Comparison of ENCODE assay signal across 14 cellular contexts in the genomic region with DNA sequence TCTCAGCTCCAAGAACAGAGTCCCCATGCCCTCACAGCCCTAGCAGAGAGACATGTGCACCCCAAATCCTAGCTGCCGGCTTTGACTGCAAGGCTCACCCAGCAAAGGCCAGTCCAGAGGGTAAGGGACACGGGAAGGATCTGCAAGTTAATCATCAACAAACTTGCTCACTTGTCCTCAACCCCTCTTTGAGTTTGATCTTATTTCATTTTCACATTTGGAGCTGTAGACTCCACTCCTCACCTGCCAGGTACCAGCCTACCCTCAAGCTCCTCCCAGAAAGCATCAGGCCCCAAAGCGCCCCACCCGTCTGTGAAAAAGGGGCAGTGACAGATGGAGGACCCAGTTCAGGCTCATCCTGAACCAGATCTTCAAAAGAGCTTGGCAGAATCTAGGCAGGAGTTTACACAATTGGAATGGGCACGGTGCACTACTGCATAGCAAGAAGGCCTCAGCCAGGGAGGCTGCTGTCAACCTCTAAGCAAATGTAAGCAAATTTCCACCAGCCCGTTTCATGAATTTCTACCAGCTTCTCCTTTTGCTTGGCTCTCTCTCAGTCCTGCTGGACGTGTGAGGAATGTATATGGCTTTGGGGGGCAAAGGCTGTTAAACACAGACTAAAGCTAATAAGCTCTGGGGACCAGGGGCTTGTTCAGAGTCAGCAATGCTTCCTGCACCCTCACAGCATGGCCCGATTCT. TPM values are rescaled to one million over a fixed set of nuclear protein-coding genes. Genes with fewer than 3 reads are reported as not detected.
DNase-seq lines count a peak whose midpoint lies in the region; ATAC-seq, FAIRE-seq and TF ChIP-seq lines count a peak whose summit lies in the region.
"Had no signal": no experiment of that assay in that cellular context is flagged by ENCODE, and none has a peak within 500 bp of the region (broad histone marks: within the 10 kb centered on the region; RNA-seq: fewer than 3 reads in every experiment).

No MANE protein-coding gene starts in this region.

- peaks cover 37% of the 10 kb centered on the region for H3K36me3 ChIP-seq in CD4-positive, alpha-beta memory T cell (ENCODE audit: insufficient read depth, low read length)
- H3K36me3 ChIP-seq in astrocyte (ENCODE audit: insufficient read depth, low read length): peaks cover 15% of the 10 kb centered on the region

- peak overlapping the region; percentile 57 to 92 (median 80) for H3K4me3 Mint-ChIP-seq in CD4-positive, alpha-beta memory T cell
- peak overlapping the region; percentile 40 for H3K4me3 Mint-ChIP-seq in astrocyte (ENCODE audit: unreplicated experiment)
- peak overlapping the region; percentile 20 to 86 (median 72) for H3K4me3 Mint-ChIP-seq in naive thymus-derived CD8-positive, alpha-beta T cell

- FAIRE-seq in astrocyte (lab: Jason Lieb, UNC): no peak

- CTCF ChIA-PET in CD4-positive, alpha-beta memory T cell (lab: Charles Lee; ENCODE audit: partially characterized antibody): interaction anchor here (0.9 to 29.4 kb wide), 5 partner anchors 15 to 246 kb away, joined by 3 to 1245 read pairs (median 3); a partner anchor contains a TSS

- H3K9me3 ChIP-seq in CD4-positive, alpha-beta memory T cell (ENCODE audit: control insufficient read depth in 1 of 2, low read length in 2 of 2): no peaks in the 10 kb centered on the region
- H3K9me3 ChIP-seq in astrocyte (ENCODE audit: insufficient read depth, low read depth, low read length): no peaks in the 10 kb centered on the region
- H3K9me3 ChIP-seq: lower lobe of right lung had no signal

- intact Hi-C loops in CD4-positive, alpha-beta memory T cell (cut with micrococcal nuclease): no loop called here

- peaks cover 46 to 82% of the 10 kb centered on the region in 2 donors for H3K36me3 Mint-ChIP-seq in CD4-positive, alpha-beta memory T cell
- H3K36me3 Mint-ChIP-seq in astrocyte (ENCODE audit: low read depth, unreplicated experiment): peaks cover 30% of the 10 kb centered on the region
- H3K36me3 Mint-ChIP-seq in naive thymus-derived CD8-positive, alpha-beta T cell: peaks cover 0 to 60% (median 23%) of the 10 kb centered on the region in 3 donors

- H4K20me1 ChIP-seq in astrocyte (ENCODE audit: insufficient read depth, low read length): peaks cover 95% of the 10 kb centered on the region

- H3K9ac ChIP-seq in astrocyte (ENCODE audit: low read length): no peak overlapping the region

- in situ Hi-C loops in GM13977 (cut with MboI; ENCODE audit: low pct_unique_long_range_greater_than_20kb, low sequenced_read_pairs, unreplicated experiment): no loop called here

- no peak overlapping the region for H2AFZ ChIP-seq in astrocyte (ENCODE audit: low read depth, low read length)

- H3K4me1 Mint-ChIP-seq in CD4-positive, alpha-beta memory T cell: peaks cover 51 to 95% (median 70%) of the 10 kb centered on the region in 4 donors
- H3K4me1 Mint-ChIP-seq in astrocyte (ENCODE audit: low read depth, unreplicated experiment): peaks cover 49% of the 10 kb centered on the region
- peaks cover 48 to 92% (median 87%) of the 10 kb centered on the region in 4 donors for H3K4me1 Mint-ChIP-seq in naive thymus-derived CD8-positive, alpha-beta T cell

- H3K27me3 ChIP-seq in CD4-positive, alpha-beta memory T cell (ENCODE audit: insufficient read depth, low read length): no peaks in the 10 kb centered on the region
- H3K27me3 ChIP-seq in astrocyte (ENCODE audit: insufficient read depth, low read length): no peaks in the 10 kb centered on the region

- peaks cover 0 to 14% (median 0%) of the 10 kb centered on the region in 8 donors for H3K9me3 Mint-ChIP-seq in CD4-positive, alpha-beta memory T cell
- H3K9me3 Mint-ChIP-seq in astrocyte (ENCODE audit: unreplicated experiment): peaks cover 2% of the 10 kb centered on the region
- H3K9me3 Mint-ChIP-seq in naive thymus-derived CD8-positive, alpha-beta T cell: no peaks in the 10 kb centered on the region

- POLR2A ChIA-PET in CD4-positive, alpha-beta memory T cell (lab: Charles Lee; ENCODE audit: partially characterized antibody): interaction anchor here (0.7 to 31.5 kb wide), 11 partner anchors 8 to 560 kb away, joined by 3 to 2105 read pairs (median 4); a partner anchor contains a TSS
- POLR2A ChIA-PET in naive thymus-derived CD8-positive, alpha-beta T cell (lab: Charles Lee): interaction anchor here (1.1 to 45.7 kb wide), 11 partner anchors 8 to 245 kb away, joined by 3 to 2449 read pairs (median 5); a partner anchor contains a TSS

- peaks cover 87% of the 10 kb centered on the region for H3K4me1 ChIP-seq in CD4-positive, alpha-beta memory T cell (ENCODE audit: insufficient read depth, low read length)
- H3K4me1 ChIP-seq in astrocyte (ENCODE audit: insufficient read depth, low read length): peaks cover 64% of the 10 kb centered on the region

- peak in 1 of 2 donors; percentile 13 for ATAC-seq in naive thymus-derived CD8-positive, alpha-beta T cell
- no peak for ATAC-seq in GM21367 (IDR thresholded peaks at IDR 0.05; ENCODE audit: unreplicated experiment)
- ATAC-seq: lower lobe of right lung, SK-N-SH treated with all-trans-retinoic acid at 6 μM for 48 hours had no signal

- no peak overlapping the region for H3K4me2 ChIP-seq in astrocyte (ENCODE audit: low read length)

- peak overlapping the region; percentile 42 for H3K27ac ChIP-seq in CD4-positive, alpha-beta memory T cell (ENCODE audit: low read depth, low read length)
- no peak overlapping the region for H3K27ac ChIP-seq in astrocyte (ENCODE audit: low read depth, low read length)
- H3K27ac ChIP-seq: lower lobe of right lung had no signal

- peaks cover 87% of the 10 kb centered on the region for H3K79me2 ChIP-seq in astrocyte (ENCODE audit: insufficient read depth, low read length)

- peak; percentile 8 for TF ChIP-seq POLR2A in GM19193 (IDR thresholded peaks at IDR 0.05; ENCODE audit: extremely low read depth, insufficient read depth, insufficient read length)

- DNase-seq in CD4-positive, alpha-beta memory T cell: no peak
- DNase-seq in astrocyte (ENCODE audit: low read depth) (no peak), midbrain (lab: John Stamatoyannopoulos, UW) (no peak), AG08395 (ENCODE audit: low spot score) (no peak), GM13977 (ENCODE audit: low spot score) (no peak)
- DNase-seq in naive thymus-derived CD8-positive, alpha-beta T cell: no peak
- DNase-seq: activated CD8-positive, alpha-beta memory T cell treated with anti-CD3 and anti-CD28 coated beads, Interleukin-2, amount 50 U/mL, for 4 hours; cerebellar nuclear complex; Kasumi-1; lower lobe of right lung; NCI-H345 had no signal

- H3K27ac Mint-ChIP-seq in CD4-positive, alpha-beta memory T cell: peak overlapping the region; percentile 19 to 99 (median 86)
- H3K27ac Mint-ChIP-seq in astrocyte (ENCODE audit: unreplicated experiment): no peak overlapping the region
- peak overlapping the region in 9 of 10 donors; percentile 66 to 96 (median 92) for H3K27ac Mint-ChIP-seq in naive thymus-derived CD8-positive, alpha-beta T cell

- TF ChIP-seq CTCF in astrocyte (IDR thresholded peaks at IDR 0.05; ENCODE audit: insufficient read depth, low read depth, low read length) (no peak), GM13977 (IDR thresholded peaks at IDR 0.05; ENCODE audit: extremely low read depth, insufficient read depth, missing control alignments) (no peak)

- peak overlapping the region in 1 of 2 donors; percentile 10 for H3K4me3 ChIP-seq in CD4-positive, alpha-beta memory T cell (ENCODE audit: low read length in 2 of 2)
- no peak overlapping the region for H3K4me3 ChIP-seq in astrocyte (ENCODE audit: insufficient read depth, low read depth, low read length)
- H3K4me3 ChIP-seq: lower lobe of right lung had no signal

- no peaks in the 10 kb centered on the region for H3K27me3 Mint-ChIP-seq in CD4-positive, alpha-beta memory T cell
- no peaks in the 10 kb centered on the region for H3K27me3 Mint-ChIP-seq in astrocyte (ENCODE audit: low read depth, unreplicated experiment)
- no peaks in the 10 kb centered on the region for H3K27me3 Mint-ChIP-seq in naive thymus-derived CD8-positive, alpha-beta T cell

RNA-seq across cellular contexts. Expression of a gene that starts 5.5 kb away (rescaled TPM):
- 100 to 1,000 TPM; 268 to 279 TPM for total RNA-seq in CD4-positive, alpha-beta memory T cell
- 100 to 1,000 TPM; 125 to 200 TPM for polyA plus RNA-seq in CD4-positive, alpha-beta memory T cell
- 182 and 201 TPM in 2 replicates for total RNA-seq in astrocyte
- 100 to 1,000 TPM; 217 to 226 TPM for total RNA-seq in naive thymus-derived CD8-positive, alpha-beta T cell
- polyA plus RNA-seq in naive thymus-derived CD8-positive, alpha-beta T cell: 100 to 1,000 TPM; 137 to 164 (median 154) TPM

RNA-seq across cellular contexts. Expression of a gene that starts 28.5 kb away (rescaled TPM):
- total RNA-seq in CD4-positive, alpha-beta memory T cell: 1 to 10 TPM; 6.2 to 9.0 TPM
- polyA plus RNA-seq in CD4-positive, alpha-beta memory T cell: under 1 TPM in 1 of 2 donors, not detected in 1; 0.62 TPM
- 2.0 and 4.6 TPM in 2 replicates for total RNA-seq in astrocyte
- 10 to 100 TPM in 1 of 2 experiments, 1 to 10 TPM in 1; 9.0 to 10.3 TPM for total RNA-seq in naive thymus-derived CD8-positive, alpha-beta T cell
- polyA plus RNA-seq in naive thymus-derived CD8-positive, alpha-beta T cell: under 1 TPM; 0.09 to 0.38 (median 0.13) TPM

RNA-seq across cellular contexts. Expression of a gene that starts 44.1 kb away (rescaled TPM):
- 10 to 100 TPM; 45.7 to 47.3 TPM for total RNA-seq in CD4-positive, alpha-beta memory T cell
- polyA plus RNA-seq in CD4-positive, alpha-beta memory T cell: 1 to 10 TPM; 4.1 to 6.3 TPM
- total RNA-seq in astrocyte: 21.4 and 21.8 TPM in 2 replicates
- 10 to 100 TPM; 39.5 to 41.4 TPM for total RNA-seq in naive thymus-derived CD8-positive, alpha-beta T cell
- polyA plus RNA-seq in naive thymus-derived CD8-positive, alpha-beta T cell: 1 to 10 TPM; 3.4 to 4.2 (median 3.6) TPM

RNA-seq across cellular contexts. Expression of a gene that starts 51.5 kb away (rescaled TPM):
- total RNA-seq in CD4-positive, alpha-beta memory T cell: 10 to 100 TPM; 14.0 to 15.8 TPM
- 1 to 10 TPM; 5.6 to 8.8 TPM for polyA plus RNA-seq in CD4-positive, alpha-beta memory T cell
- 22.5 and 24.1 TPM in 2 replicates for total RNA-seq in astrocyte
- 10 to 100 TPM; 13.4 to 16.0 TPM for total RNA-seq in naive thymus-derived CD8-positive, alpha-beta T cell
- polyA plus RNA-seq in naive thymus-derived CD8-positive, alpha-beta T cell: 1 to 10 TPM; 4.7 to 6.6 (median 5.3) TPM
